In genomic region chr16:87764600-87765472, GRCh38 we compare ENCODE assay signal across 8 cellular contexts. TPM values are rescaled to one million over a fixed set of nuclear protein-coding genes. Genes with fewer than 3 reads are reported as not detected.
DNase-seq lines count a peak whose midpoint lies in the region; ATAC-seq and TF ChIP-seq lines count a peak whose summit lies in the region.

No MANE protein-coding gene starts in this region.

- DNase-seq in astrocyte of the spinal cord (ENCODE audit: low read depth, low spot score): no peak
- DNase-seq in mesothelial cell of epicardium (ENCODE audit: low spot score in 2 of 2, unreplicated experiment in 2 of 2): no peak
- no peak for DNase-seq in DMS153 (lab: John Stamatoyannopoulos, UW)
- no peak for DNase-seq in NCI-H1092 treated with DMSO at 0.1 percent for 48 hours (lab: John Stamatoyannopoulos, UW)
- DNase-seq in NCI-H1417 (lab: John Stamatoyannopoulos, UW): no peak
- no peak for DNase-seq in GM03348 (ENCODE audit: low spot score)

- no peaks in the 10 kb centered on the region for H3K27me3 ChIP-seq in HUES64 (ENCODE audit: insufficient read depth, low read length)

- peak; percentile 19 for ATAC-seq in GM19467 (IDR thresholded peaks at IDR 0.05; ENCODE audit: unreplicated experiment)

- no peaks in the 10 kb centered on the region for H3K9me3 Mint-ChIP-seq in mesothelial cell of epicardium

- WGBS in HUES64: 44% methylated on average over 13 of the region's 14 CpGs

- peak overlapping the region; percentile 83 for H3K9ac ChIP-seq in HUES64 (ENCODE audit: low read depth, low read length)

- H3K9me3 ChIP-seq in HUES64 (ENCODE audit: insufficient read depth, low read depth, low read length): no peaks in the 10 kb centered on the region

- H3K27ac Mint-ChIP-seq in mesothelial cell of epicardium: peak overlapping the region; percentile 84

- H3K27ac ChIP-seq in HUES64 (ENCODE audit: low read depth, low read length): no peak overlapping the region; the same call in 1 of the 2 replicates

- H3K4me3 ChIP-seq in HUES64 (ENCODE audit: low read length) (peak overlapping the region; percentile 93), astrocyte of the spinal cord (ENCODE audit: low read depth, low read length) (peak overlapping the region; percentile 69)

- no peak for TF ChIP-seq CTCF in astrocyte of the spinal cord (IDR thresholded peaks at IDR 0.05; ENCODE audit: low read depth, low read length)
- TF ChIP-seq CTCF in mesothelial cell of epicardium (IDR thresholded peaks at IDR 0.05; ENCODE audit: unreplicated experiment): no peak

- no peaks in the 10 kb centered on the region; the same call in 1 of the 2 replicates for H3K4me1 ChIP-seq in HUES64 (ENCODE audit: insufficient read depth, low read length)

- H3K36me3 ChIP-seq in HUES64 (ENCODE audit: insufficient read depth, low read length): peaks cover 36% of the 10 kb centered on the region

- no peaks in the 10 kb centered on the region for H3K27me3 Mint-ChIP-seq in mesothelial cell of epicardium (ENCODE audit: low read depth)

- peak overlapping the region; percentile 90 for H3K4me3 Mint-ChIP-seq in mesothelial cell of epicardium

- in situ Hi-C loops in astrocyte of the spinal cord (cut with HindIII; ENCODE audit: low sequenced_read_pairs): no loop called here

- peaks cover 18% of the 10 kb centered on the region for H3K4me1 Mint-ChIP-seq in mesothelial cell of epicardium

- H3K36me3 Mint-ChIP-seq in mesothelial cell of epicardium: peaks cover 11% of the 10 kb centered on the region

RNA-seq across cellular contexts. Expression of gene KLHDC4, which starts 0.9 kb away (rescaled TPM):
- 30.0 TPM for polyA plus RNA-seq in HUES64 (2013, experiment 1 of 2)
- polyA plus RNA-seq in HUES64 (2013, experiment 2 of 2): 25.1 TPM
- 49.7 to 52.7 TPM (median 52.3 TPM) in 3 replicates for total RNA-seq in mesothelial cell of epicardium
